In the genomic region with DNA sequence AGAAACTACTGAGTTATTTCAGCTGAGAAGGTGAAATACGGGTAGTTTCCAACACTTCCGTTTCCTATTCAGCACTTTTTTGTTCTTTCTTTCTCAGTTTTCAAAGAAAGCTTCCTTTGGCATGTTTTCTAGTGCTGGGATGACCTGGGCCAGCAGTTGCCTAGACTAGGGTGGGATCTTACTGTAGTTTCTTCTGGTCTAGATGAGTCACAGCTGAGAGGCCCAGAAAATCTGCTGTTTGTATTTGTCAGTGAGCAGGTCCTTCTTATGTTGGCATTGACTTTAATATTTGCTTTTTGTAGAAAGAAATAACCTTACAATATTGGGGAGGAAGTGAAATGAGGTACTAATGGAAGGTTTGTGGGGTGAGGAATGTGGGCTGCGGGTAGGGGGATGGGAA, we compare ENCODE assay signal across 1 cellular context.
TF ChIP-seq lines count a peak whose summit lies in the region.

No MANE protein-coding gene starts in this region.

TF ChIP-seq in WTC11, 78 proteins besides CTCF, POLR2A, EP300 and RAD21 (continued from another document):
- TF ChIP-seq GTF2I (CRISPR knock-in tag; conservative IDR thresholded peaks at IDR 0.05) (no peak), GABPB1 (CRISPR knock-in tag; IDR thresholded peaks at IDR 0.05) (no peak), ZNF416 (CRISPR knock-in tag; IDR thresholded peaks at IDR 0.05) (no peak), TEAD4 (CRISPR knock-in tag; IDR thresholded peaks at IDR 0.05) (no peak), KAT7 (CRISPR knock-in tag; IDR thresholded peaks at IDR 0.05; ENCODE audit: borderline replicate concordance) (no peak), IRF2 (CRISPR knock-in tag; IDR thresholded peaks at IDR 0.05; ENCODE audit: borderline replicate concordance, low read depth) (no peak), SMAD4 (CRISPR knock-in tag; IDR thresholded peaks at IDR 0.05) (no peak)
- TF ChIP-seq, protein P1, sequence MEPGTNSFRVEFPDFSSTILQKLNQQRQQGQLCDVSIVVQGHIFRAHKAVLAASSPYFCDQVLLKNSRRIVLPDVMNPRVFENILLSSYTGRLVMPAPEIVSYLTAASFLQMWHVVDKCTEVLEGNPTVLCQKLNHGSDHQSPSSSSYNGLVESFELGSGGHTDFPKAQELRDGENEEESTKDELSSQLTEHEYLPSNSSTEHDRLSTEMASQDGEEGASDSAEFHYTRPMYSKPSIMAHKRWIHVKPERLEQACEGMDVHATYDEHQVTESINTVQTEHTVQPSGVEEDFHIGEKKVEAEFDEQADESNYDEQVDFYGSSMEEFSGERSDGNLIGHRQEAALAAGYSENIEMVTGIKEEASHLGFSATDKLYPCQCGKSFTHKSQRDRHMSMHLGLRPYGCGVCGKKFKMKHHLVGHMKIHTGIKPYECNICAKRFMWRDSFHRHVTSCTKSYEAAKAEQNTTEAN (CRISPR knock-in tag; IDR thresholded peaks at IDR 0.05): no peak
- TF ChIP-seq, protein P2, sequence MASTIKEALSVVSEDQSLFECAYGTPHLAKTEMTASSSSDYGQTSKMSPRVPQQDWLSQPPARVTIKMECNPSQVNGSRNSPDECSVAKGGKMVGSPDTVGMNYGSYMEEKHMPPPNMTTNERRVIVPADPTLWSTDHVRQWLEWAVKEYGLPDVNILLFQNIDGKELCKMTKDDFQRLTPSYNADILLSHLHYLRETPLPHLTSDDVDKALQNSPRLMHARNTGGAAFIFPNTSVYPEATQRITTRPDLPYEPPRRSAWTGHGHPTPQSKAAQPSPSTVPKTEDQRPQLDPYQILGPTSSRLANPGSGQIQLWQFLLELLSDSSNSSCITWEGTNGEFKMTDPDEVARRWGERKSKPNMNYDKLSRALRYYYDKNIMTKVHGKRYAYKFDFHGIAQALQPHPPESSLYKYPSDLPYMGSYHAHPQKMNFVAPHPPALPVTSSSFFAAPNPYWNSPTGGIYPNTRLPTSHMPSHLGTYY (CRISPR knock-in tag; IDR thresholded peaks at IDR 0.05): no peak
TF ChIP-seq in WTC11: peak in this region for 0.
